10 cellular contexts compared by ENCODE assay signal in the genomic region with DNA sequence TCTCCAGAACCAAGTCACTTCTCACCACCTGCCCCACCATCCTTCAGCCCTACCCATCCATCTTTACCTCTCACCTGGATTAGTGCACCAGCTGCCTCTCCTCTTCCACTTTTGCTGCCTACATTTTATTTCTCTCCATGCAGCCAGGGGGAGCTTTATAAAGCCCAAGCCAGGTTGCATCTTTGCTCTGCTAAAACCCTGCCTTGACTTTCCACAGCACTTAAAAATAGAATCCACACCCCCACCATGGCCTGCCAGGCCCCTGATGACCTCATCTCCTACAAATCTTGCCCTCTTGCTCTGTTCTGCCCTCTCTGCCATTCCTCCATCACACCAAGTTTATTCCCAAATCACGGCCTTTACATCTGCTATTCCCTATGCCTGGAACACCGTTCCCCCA. TPM values are rescaled to one million over a fixed set of nuclear protein-coding genes. Genes with fewer than 3 reads are reported as not detected.
A peak's percentile ranks its signal among the peaks of the same experiment; 100 is the strongest.
DNase-seq lines count a peak whose midpoint lies in the region; ATAC-seq and TF ChIP-seq lines count a peak whose summit lies in the region.
"Had no signal": no experiment of that assay in that cellular context is flagged by ENCODE, and none has a peak within 500 bp of the region (broad histone marks: within the 10 kb centered on the region; RNA-seq: fewer than 3 reads in every experiment).

No MANE protein-coding gene starts in this region.

- ATAC-seq in activated CD8-positive, alpha-beta memory T cell treated with anti-CD3 and anti-CD28 coated beads, Interleukin-2, amount 10 ng/mL, durations not matched to agents 7 days and 5 days = no peak

- H3K4me3 Mint-ChIP-seq in activated CD8-positive, alpha-beta memory T cell treated with anti-CD3 and anti-CD28 coated beads, Interleukin-2, amount 10 ng/mL, durations not matched to agents 7 days and 5 days = peak overlapping the region; percentile 5

- no peak for DNase-seq in activated CD8-positive, alpha-beta memory T cell treated with anti-CD3 and anti-CD28 coated beads, Interleukin-2, amount 10 ng/mL, durations not matched to agents 7 days and 5 days
- no peak for DNase-seq in activated CD8-positive, alpha-beta memory T cell treated with anti-CD3 and anti-CD28 coated beads for 24 hours
- DNase-seq in MG63 (peak; percentile 80), brain microvascular endothelial cell (no peak), osteoblast (ENCODE audit: insufficient read length, low spot score, missing footprints) (peak; percentile 95), mucosa of gallbladder (ENCODE audit: low spot score) (no peak), epidermal melanocyte (ENCODE audit: insufficient read length, low spot score) (no peak)
- DNase-seq in activated T-cell treated with anti-CD3 and anti-CD28 coated beads, Interleukin-2, amount 50 U/mL, for 48 hours = no peak
- DNase-seq: NCI-H187 had no signal

- H3K27me3 Mint-ChIP-seq in activated CD8-positive, alpha-beta memory T cell treated with anti-CD3 and anti-CD28 coated beads, Interleukin-2, amount 10 ng/mL, durations not matched to agents 7 days and 5 days = no peaks in the 10 kb centered on the region

- CTCF ChIA-PET in activated CD8-positive, alpha-beta memory T cell treated with anti-CD3 and anti-CD28 coated beads, Interleukin-2, amount 10 ng/mL, durations not matched to agents 7 days and 5 days (lab: Charles Lee) = interaction anchor here (0.6 to 30.0 kb wide), 9 partner anchors 7 to 74 kb away, joined by 3 to 1017 read pairs (median 5); a partner anchor contains a TSS

- H3K36me3 ChIP-seq in MG63 (peaks cover 23% of the 10 kb centered on the region), brain microvascular endothelial cell (replicated peaks) (no peaks in the 10 kb centered on the region), osteoblast (ENCODE audit: insufficient read depth, low read length) (no peaks in the 10 kb centered on the region)

- no peaks in the 10 kb centered on the region for H3K36me3 Mint-ChIP-seq in activated CD8-positive, alpha-beta memory T cell treated with anti-CD3 and anti-CD28 coated beads, Interleukin-2, amount 10 ng/mL, durations not matched to agents 7 days and 5 days

- in situ Hi-C loops in brain microvascular endothelial cell (cut with HindIII; ENCODE audit: low pct_ligation_motif_present, low sequenced_read_pairs) = no loop called here

- no peak overlapping the region for H2AFZ ChIP-seq in osteoblast (ENCODE audit: low read length)

- H3K27ac ChIP-seq in brain microvascular endothelial cell (no peak overlapping the region), osteoblast (ENCODE audit: low read depth, low read length) (no peak overlapping the region)

- no peaks in the 10 kb centered on the region for H3K9me3 Mint-ChIP-seq in activated CD8-positive, alpha-beta memory T cell treated with anti-CD3 and anti-CD28 coated beads, Interleukin-2, amount 10 ng/mL, durations not matched to agents 7 days and 5 days (ENCODE audit: low read depth)

- no peaks in the 10 kb centered on the region for H4K20me1 ChIP-seq in osteoblast (ENCODE audit: insufficient read depth, low read length)

- no peaks in the 10 kb centered on the region for H3K9me3 ChIP-seq in MG63
- H3K9me3 ChIP-seq in osteoblast (ENCODE audit: low read depth, low read length) = no peaks in the 10 kb centered on the region

- H3K4me1 ChIP-seq in osteoblast (ENCODE audit: insufficient read depth, low read length) = peaks cover 23% of the 10 kb centered on the region

- TF ChIP-seq CTCF in brain microvascular endothelial cell (IDR thresholded peaks at IDR 0.05; ENCODE audit: low read depth, low read length, missing control alignments) (peak; percentile 62), osteoblast (IDR thresholded peaks at IDR 0.05; ENCODE audit: extremely low read depth, low read depth, low read length) (peak; percentile 54)

- no peaks in the 10 kb centered on the region for H3K27me3 ChIP-seq in MG63
- H3K27me3 ChIP-seq in brain microvascular endothelial cell (replicated peaks) = no peaks in the 10 kb centered on the region
- no peaks in the 10 kb centered on the region for H3K27me3 ChIP-seq in osteoblast (ENCODE audit: insufficient read depth, low read length)

- H3K4me2 ChIP-seq in osteoblast (ENCODE audit: insufficient read depth, low read length) = no peak overlapping the region

- no peak overlapping the region for H3K4me3 ChIP-seq in MG63
- no peak overlapping the region for H3K4me3 ChIP-seq in brain microvascular endothelial cell (ENCODE audit: low read depth, low read length)
- no peak overlapping the region for H3K4me3 ChIP-seq in osteoblast (ENCODE audit: insufficient read depth, low read length)

- H3K4me1 Mint-ChIP-seq in activated CD8-positive, alpha-beta memory T cell treated with anti-CD3 and anti-CD28 coated beads, Interleukin-2, amount 10 ng/mL, durations not matched to agents 7 days and 5 days = peaks cover 20% of the 10 kb centered on the region

- no peak overlapping the region for H3K27ac Mint-ChIP-seq in activated CD8-positive, alpha-beta memory T cell treated with anti-CD3 and anti-CD28 coated beads, Interleukin-2, amount 10 ng/mL, durations not matched to agents 7 days and 5 days

- no peaks in the 10 kb centered on the region for H3K79me2 ChIP-seq in osteoblast (ENCODE audit: insufficient read depth, low read length)

RNA-seq across cellular contexts. Expression of a gene that starts 1.8 kb away (rescaled TPM):
- total RNA-seq in activated CD8-positive, alpha-beta memory T cell treated with anti-CD3 and anti-CD28 coated beads, Interleukin-2, amount 10 ng/mL, durations not matched to agents 7 days and 5 days = 10 to 100 TPM; 16.6 to 18.2 TPM
- 23.1 and 48.2 TPM in 2 replicates for total RNA-seq in MG63 (2014; rRNA removed; shearing (Covaris generic); ENCODE audit: low replicate concordance)
- total RNA-seq in osteoblast (16.8 and 21.7 TPM in 2 replicates), mucosa of gallbladder (128 TPM)

RNA-seq across cellular contexts. Expression of a gene that starts 17.7 kb away (rescaled TPM):
- 100 to 1,000 TPM; 142 to 191 TPM for total RNA-seq in activated CD8-positive, alpha-beta memory T cell treated with anti-CD3 and anti-CD28 coated beads, Interleukin-2, amount 10 ng/mL, durations not matched to agents 7 days and 5 days
- total RNA-seq in MG63 (2014; rRNA removed; shearing (Covaris generic); ENCODE audit: low replicate concordance) = 82.5 and 125 TPM in 2 replicates
- total RNA-seq in osteoblast = 85.5 and 93.0 TPM in 2 replicates
- total RNA-seq in mucosa of gallbladder = 119 TPM

RNA-seq across cellular contexts. Expression of a gene that starts 22.0 kb away (rescaled TPM):
- total RNA-seq in activated CD8-positive, alpha-beta memory T cell treated with anti-CD3 and anti-CD28 coated beads, Interleukin-2, amount 10 ng/mL, durations not matched to agents 7 days and 5 days = not detected
- 0.30 TPM in 1 of 2 replicates, not detected in the other for total RNA-seq in MG63 (2014; rRNA removed; shearing (Covaris generic); ENCODE audit: low replicate concordance)
- total RNA-seq in osteoblast = not detected in 2 replicates
- not detected for total RNA-seq in mucosa of gallbladder
- total RNA-seq: Daoy had no signal

RNA-seq across cellular contexts. Expression of a gene that starts 28.0 kb away (rescaled TPM):
- total RNA-seq in activated CD8-positive, alpha-beta memory T cell treated with anti-CD3 and anti-CD28 coated beads, Interleukin-2, amount 10 ng/mL, durations not matched to agents 7 days and 5 days = 100 to 1,000 TPM; 168 to 218 TPM
- 279 and 325 TPM in 2 replicates for total RNA-seq in MG63 (2014; rRNA removed; shearing (Covaris generic); ENCODE audit: low replicate concordance)
- 155 and 156 TPM in 2 replicates for total RNA-seq in osteoblast
- total RNA-seq in mucosa of gallbladder = 319 TPM

RNA-seq across cellular contexts. Expression of a gene that starts 28.3 kb away (rescaled TPM):
- total RNA-seq in activated CD8-positive, alpha-beta memory T cell treated with anti-CD3 and anti-CD28 coated beads, Interleukin-2, amount 10 ng/mL, durations not matched to agents 7 days and 5 days = 10 to 100 TPM; 27.9 to 29.8 TPM
- 0.99 TPM in 1 of 2 replicates, not detected in the other for total RNA-seq in MG63 (2014; rRNA removed; shearing (Covaris generic); ENCODE audit: low replicate concordance)
- total RNA-seq in osteoblast = 0.29 TPM in 1 of 2 replicates, not detected in the other
- total RNA-seq in mucosa of gallbladder = 4.1 TPM
- total RNA-seq: Daoy had no signal

Comparison
In these comparisons a context has a peak if more than half of its experiments do, and no peak if none do; other contexts are left out.
1. DNase-seq: peak in MG63 (single experiment) and osteoblast (single experiment); none in activated CD8-positive, alpha-beta memory T cell treated with anti-CD3 and anti-CD28 coated beads, Interleukin-2, amount 10 ng/mL, durations not matched to agents 7 days and 5 days (single experiment), activated CD8-positive, alpha-beta memory T cell treated with anti-CD3 and anti-CD28 coated beads for 24 hours (single experiment), brain microvascular endothelial cell (single experiment), mucosa of gallbladder (single experiment), epidermal melanocyte (single experiment) and activated T-cell treated with anti-CD3 and anti-CD28 coated beads, Interleukin-2, amount 50 U/mL, for 48 hours (0 of 2).